Comparison of ENCODE assay signal across 14 cellular contexts in genomic region chr1:230836347-230836746, GRCh38. TPM values are rescaled to one million over a fixed set of nuclear protein-coding genes. Genes with fewer than 3 reads are reported as not detected.
A peak's percentile ranks its signal among the peaks of the same experiment; 100 is the strongest.
DNase-seq lines count a peak whose midpoint lies in the region; TF ChIP-seq lines count a peak whose summit lies in the region.
"Had no signal": no experiment of that assay in that cellular context is flagged by ENCODE, and none has a peak within 500 bp of the region (broad histone marks: within the 10 kb centered on the region; RNA-seq: fewer than 3 reads in every experiment).

No MANE protein-coding gene starts in this region.

- H3K9me3 Mint-ChIP-seq in brain (peaks cover 0 to 12% (median 6%) of the 10 kb centered on the region in 5 experiments), osteocyte (ENCODE audit: unreplicated experiment) (peaks cover 4% of the 10 kb centered on the region)
- H3K9me3 Mint-ChIP-seq: H9 had no signal

- H3K27ac Mint-ChIP-seq in brain = peak overlapping the region in 4 of 5 experiments; percentile 13 to 91 (median 70)
- no peak overlapping the region for H3K27ac Mint-ChIP-seq in osteocyte (ENCODE audit: unreplicated experiment)

- H3K27me3 Mint-ChIP-seq in brain (no peaks in the 10 kb centered on the region), osteocyte (ENCODE audit: unreplicated experiment) (no peaks in the 10 kb centered on the region)

- H3K4me1 Mint-ChIP-seq in brain = peaks cover 38% of the 10 kb centered on the region
- H3K4me1 Mint-ChIP-seq in osteocyte (ENCODE audit: unreplicated experiment) = peaks cover 34% of the 10 kb centered on the region
- H3K4me1 Mint-ChIP-seq: CD4-positive, alpha-beta memory T cell; H9 had no signal

- DNase-seq in myocyte (ENCODE audit: low read depth) (peak; percentile 35), osteocyte (ENCODE audit: extremely low spot score, unreplicated experiment) (peak; percentile 11), NCI-H2196 (lab: John Stamatoyannopoulos, UW; ENCODE audit: unreplicated experiment) (no peak), T1000 (lab: John Stamatoyannopoulos, UW) (no peak)
- no peak for DNase-seq in effector CD8-positive, alpha-beta T cell (lab: John Stamatoyannopoulos, UW)
- DNase-seq in stimulated activated CD4-positive, alpha-beta T cell treated with anti-CD3 and anti-CD28 coated beads, Interleukin-4, amount 100 ng/mL, for 4 hours = no peak
- DNase-seq: BE2C; CD4-positive, alpha-beta memory T cell; DMS153; DMS79 treated with DMSO at 0.1 percent for 48 hours; EL; GOT3; H9 had no signal

- H3K36me3 Mint-ChIP-seq in brain = peaks cover 49% of the 10 kb centered on the region
- peaks cover 57% of the 10 kb centered on the region for H3K36me3 Mint-ChIP-seq in osteocyte (ENCODE audit: unreplicated experiment)

- H3K4me3 Mint-ChIP-seq in brain (no peak overlapping the region), osteocyte (ENCODE audit: unreplicated experiment) (no peak overlapping the region)
- H3K4me3 Mint-ChIP-seq: CD4-positive, alpha-beta memory T cell; H9 had no signal

- TF ChIP-seq CTCF in brain (conservative IDR thresholded peaks at IDR 0.05) (no peak), osteocyte (IDR thresholded peaks at IDR 0.05) (no peak)

RNA-seq across cellular contexts. Expression of gene C1orf198, which starts 32.0 kb away (rescaled TPM):
- 76.7 TPM for polyA plus RNA-seq in brain (ENCODE audit: insufficient read depth, low read depth, low replicate concordance)
- total RNA-seq in myocyte (100 and 168 TPM in 2 replicates), osteocyte (274 and 281 TPM in 2 replicates)
- polyA plus RNA-seq in myocyte (2012) = 168 TPM

Comparison
In these comparisons a context has a peak if more than half of its experiments do, and no peak if none do; other contexts are left out.
1. DNase-seq: peak in myocyte (single experiment) and osteocyte (single experiment); none in NCI-H2196 (single experiment), T1000 (single experiment), effector CD8-positive, alpha-beta T cell (single experiment) and stimulated activated CD4-positive, alpha-beta T cell treated with anti-CD3 and anti-CD28 coated beads, Interleukin-4, amount 100 ng/mL, for 4 hours (0 of 2).